In genomic region chr5:120465281-120465961, GRCh38 we compare ENCODE assay signal across 8 cellular contexts. TPM values are rescaled to one million over a fixed set of nuclear protein-coding genes. Genes with fewer than 3 reads are reported as not detected.
A peak's percentile ranks its signal among the peaks of the same experiment; 100 is the strongest.
DNase-seq lines count a peak whose midpoint lies in the region; ATAC-seq, FAIRE-seq and TF ChIP-seq lines count a peak whose summit lies in the region.

No MANE protein-coding gene starts in this region.

- intact Hi-C loops in right cardiac atrium (cut with DNase I): loop anchor here in 3 of 4 donors (10.0 kb wide), 2 partner anchors 411 to 521 kb away; no protein-coding TSS in a partner anchor

- TF ChIP-seq EP300 in A549 (IDR thresholded peaks at IDR 0.05): no peak

- H3K4me1 ChIP-seq in A549 (peaks cover 11% of the 10 kb centered on the region; the same call in 2 of the 3 replicates), right cardiac atrium (ENCODE audit: control insufficient read depth, insufficient read depth, low read length) (no peaks in the 10 kb centered on the region)

- no peak for TF ChIP-seq CTCF in A549 (IDR thresholded peaks at IDR 0.05)
- no peak for TF ChIP-seq CTCF in HFF-Myc (IDR thresholded peaks at IDR 0.05; ENCODE audit: low read depth, low read length, missing control alignments)
- TF ChIP-seq CTCF in retinal pigment epithelial cell (conservative IDR thresholded peaks at IDR 0.05; ENCODE audit: low read depth, low read length): no peak

- 4% methylated on average over 19 of the region's 42 CpGs for WGBS in A549 (ENCODE audit: missing lambda C conversion rate)
- 1% methylated on average over 42 of the region's 42 CpGs for WGBS in right cardiac atrium

- FAIRE-seq in A549 (lab: Jason Lieb, UNC): no peak

- TF ChIP-seq POLR2A in A549 (IDR thresholded peaks at IDR 0.05; ENCODE audit: low read length): no peak

- no peak for DNase-seq in A549 (ENCODE audit: low read depth in 1 of 2, low spot score in 1 of 2)
- no peak for DNase-seq in HFF-Myc (ENCODE audit: extremely low read depth, low read depth)
- DNase-seq in amniotic stem cell (lab: John Stamatoyannopoulos, UW): peak; percentile 20
- DNase-seq in right cardiac atrium: peak; percentile 22 to 74 (median 69)
- no peak for DNase-seq in retinal pigment epithelial cell (ENCODE audit: low read depth)
- no peak for DNase-seq in NCI-H1092 (lab: John Stamatoyannopoulos, UW)
- no peak for DNase-seq in stimulated activated CD4-positive, alpha-beta T cell treated with anti-CD3 and anti-CD28 coated beads, Interleukin-12 subunit alpha, Interleukin-12 subunit beta, amount 100 ng/mL, for 4 hours

- H3K4me2 ChIP-seq in A549: peak overlapping the region; percentile 93

- H3K9me3 ChIP-seq in A549: no peaks in the 10 kb centered on the region
- H3K9me3 ChIP-seq in right cardiac atrium (ENCODE audit: control insufficient read depth, low read length): no peaks in the 10 kb centered on the region

- peak; percentile 50 to 52 for ATAC-seq in A549
- peak; percentile 74 to 75 for ATAC-seq in right cardiac atrium
- ATAC-seq in HG03135 (IDR thresholded peaks at IDR 0.05; ENCODE audit: unreplicated experiment): no peak

- TF ChIP-seq RAD21 in A549 (conservative IDR thresholded peaks at IDR 0.05 in 1 of 2, IDR thresholded peaks at IDR 0.05 in 1 of 2): no peak

- CTCF ChIA-PET in A549 (lab: Yijun Ruan, JAX): no interaction called here

- POLR2A ChIA-PET in A549 (lab: Yijun Ruan, JAX): no interaction called here

- H3K27me3 ChIP-seq in right cardiac atrium (ENCODE audit: control insufficient read depth, insufficient read depth): no peaks in the 10 kb centered on the region

- H3K27ac ChIP-seq in A549 (no peak overlapping the region), right cardiac atrium (ENCODE audit: low read length) (peak overlapping the region; percentile 72)

- H3K4me3 ChIP-seq in A549: peak overlapping the region; percentile 43
- peak overlapping the region; percentile 81 for H3K4me3 ChIP-seq in HFF-Myc (replicated peaks; ENCODE audit: low read depth, low read length)
- H3K4me3 ChIP-seq in right cardiac atrium (ENCODE audit: low read length): peak overlapping the region; percentile 90
- H3K4me3 ChIP-seq in retinal pigment epithelial cell (ENCODE audit: low read length): peak overlapping the region; percentile 71

TF ChIP-seq in A549, 52 proteins besides CTCF, POLR2A, EP300 and RAD21:
- TF ChIP-seq TFCP2L1 (CRISPR knock-in tag; IDR thresholded peaks at IDR 0.05) (no peak), ESRRA (IDR thresholded peaks at IDR 0.05; ENCODE audit: borderline replicate concordance, low read length) (no peak), JUN (IDR thresholded peaks at IDR 0.05) (no peak)
- TF ChIP-seq, protein P1, sequence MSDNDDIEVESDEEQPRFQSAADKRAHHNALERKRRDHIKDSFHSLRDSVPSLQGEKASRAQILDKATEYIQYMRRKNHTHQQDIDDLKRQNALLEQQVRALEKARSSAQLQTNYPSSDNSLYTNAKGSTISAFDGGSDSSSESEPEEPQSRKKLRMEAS (IDR thresholded peaks at IDR 0.05): no peak

RNA-seq across cellular contexts. Expression of gene PRR16, which starts 1.3 kb away (rescaled TPM):
- polyA plus RNA-seq in A549 (2011; rRNA removed) (not detected in 2 replicates), A549 (2017; fragmentation: RNase III; extraction: RNeasy Plus Mini Kit Qiagen cat#74134 plus additional on column Dnase treatment) (0.05 TPM in 1 of 3 replicates, not detected in the others), right cardiac atrium (7.5 TPM)
- not detected in 2 replicates for polyA plus RNA-seq in A549 (2012; cell fraction: cytosol; rRNA removed)
- polyA plus RNA-seq in A549 (2012; cell fraction: nucleus; rRNA removed): not detected in 2 replicates
- not detected in 2 replicates for polyA minus RNA-seq in A549 (2011; rRNA and poly(A)+ RNA removed)
- 10 to 100 TPM in 2 of 4 donors, 1 to 10 TPM in 2; 6.9 to 13.3 (median 8.9) TPM for total RNA-seq in right cardiac atrium

Comparison
In these comparisons a context has a peak if more than half of its experiments do, and no peak if none do; other contexts are left out.
1. DNase-seq: peak in amniotic stem cell (single experiment) and right cardiac atrium (3 of 3); none in A549 (0 of 2), HFF-Myc (single experiment), retinal pigment epithelial cell (single experiment), NCI-H1092 (single experiment) and stimulated activated CD4-positive, alpha-beta T cell treated with anti-CD3 and anti-CD28 coated beads, Interleukin-12 subunit alpha, Interleukin-12 subunit beta, amount 100 ng/mL, for 4 hours (single experiment).
2. Peak in every context shown above with its lines, with median percentiles within 50 percentile points of each other: H3K4me3 ChIP-seq.